Comparison of ENCODE assay signal across 18 cellular contexts in the genomic region with DNA sequence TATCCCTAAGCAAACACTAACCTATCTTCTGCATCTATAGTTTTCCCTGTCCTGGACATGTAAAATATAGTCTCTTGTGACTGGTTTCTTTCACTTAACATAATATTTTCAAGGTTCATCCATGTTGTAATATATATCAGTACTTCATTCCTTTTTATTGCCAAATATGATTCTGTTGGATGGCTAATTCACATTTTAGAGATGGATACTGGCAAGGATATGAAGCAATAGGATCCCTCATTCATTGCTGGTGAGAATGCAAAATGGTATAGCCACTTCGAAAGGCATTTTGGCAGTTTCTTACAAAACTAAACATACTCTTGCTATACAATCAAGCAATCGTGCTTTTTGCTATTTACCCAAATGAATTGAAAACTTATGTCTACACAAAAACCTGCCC. TPM values are rescaled to one million over a fixed set of nuclear protein-coding genes. Genes with fewer than 3 reads are reported as not detected.
"Had no signal": no experiment of that assay in that cellular context is flagged by ENCODE, and none has a peak within 500 bp of the region (broad histone marks: within the 10 kb centered on the region; RNA-seq: fewer than 3 reads in every experiment).

No MANE protein-coding gene starts in this region.

- FAIRE-seq: frontal cortex, islet of Langerhans, urothelium cell line had no signal

- H3K4me1 ChIP-seq: colonic mucosa, psoas muscle, sigmoid colon had no signal

- H3K9me3 ChIP-seq: colonic mucosa, heart right ventricle, neutrophil, psoas muscle, sigmoid colon had no signal

- DNase-seq: colonic mucosa; effector CD4-positive, alpha-beta T cell; endodermal cell; heart right ventricle; hypothalamus; kidney glomerular epithelial cell; naive thymus-derived CD8-positive, alpha-beta T cell; psoas muscle; retina; sigmoid colon; stimulated activated naive CD4-positive, alpha-beta T cell treated with Interleukin-2 at 50 U/mL for 16 hours had no signal

- H3K36me3 ChIP-seq: colonic mucosa, neutrophil, sigmoid colon had no signal

- H3K4me3 ChIP-seq: colonic mucosa, heart right ventricle, psoas muscle, sigmoid colon, skin epidermis had no signal

- ATAC-seq: heart right ventricle; naive thymus-derived CD8-positive, alpha-beta T cell; psoas muscle had no signal

- H3K27ac ChIP-seq: colonic mucosa, heart right ventricle, neutrophil, psoas muscle, sigmoid colon, skin epidermis had no signal

- H3K27me3 ChIP-seq: colonic mucosa, neutrophil, sigmoid colon had no signal

RNA-seq across cellular contexts. Expression of gene TCEAL7, which starts 33.0 kb away (rescaled TPM):
- total RNA-seq: lung microvascular endothelial cell; naive thymus-derived CD8-positive, alpha-beta T cell had no signal
- polyA plus RNA-seq: naive thymus-derived CD8-positive, alpha-beta T cell had no signal

RNA-seq across cellular contexts. Expression of gene BEX2, which starts 52.3 kb away (rescaled TPM):
- total RNA-seq: mesenteric fat pad had no signal
